Comparison of ENCODE assay signal across 1 cellular context in the genomic region with DNA sequence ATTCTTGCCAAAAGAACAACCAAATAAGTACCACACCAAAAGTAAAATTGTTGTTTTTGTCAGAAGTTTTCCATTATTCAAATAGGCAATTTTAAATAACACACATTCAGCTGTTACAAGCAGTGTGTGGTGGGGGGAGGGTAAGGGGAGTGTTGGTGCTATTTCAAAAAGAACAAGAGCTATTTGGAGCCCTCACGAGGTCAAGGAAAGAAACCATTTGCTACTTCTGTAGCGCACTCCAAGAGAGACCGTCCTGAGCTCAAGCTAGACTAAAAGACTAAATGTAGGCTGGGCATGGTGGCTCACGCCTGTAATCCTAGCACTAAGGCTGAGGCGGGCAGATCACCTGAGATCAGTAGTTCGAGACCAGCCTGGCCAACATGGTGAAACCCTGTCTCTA.
TF ChIP-seq lines count a peak whose summit lies in the region.

No MANE protein-coding gene starts in this region.

TF ChIP-seq in WTC11, 78 proteins besides CTCF, POLR2A, EP300 and RAD21 (continued from another document):
- no peak for TF ChIP-seq STAT6 (CRISPR knock-in tag; conservative IDR thresholded peaks at IDR 0.05; ENCODE audit: low read depth)
- TF ChIP-seq CREM (CRISPR knock-in tag; IDR thresholded peaks at IDR 0.05), result no peak
- no peak for TF ChIP-seq FOXK1 (CRISPR knock-in tag; IDR thresholded peaks at IDR 0.05)
- no peak for TF ChIP-seq SMAD3 (CRISPR knock-in tag; IDR thresholded peaks at IDR 0.05; ENCODE audit: borderline replicate concordance)
- TF ChIP-seq MLX (CRISPR knock-in tag; IDR thresholded peaks at IDR 0.05), result no peak
- no peak for TF ChIP-seq ESRRA (CRISPR knock-in tag; IDR thresholded peaks at IDR 0.05; ENCODE audit: borderline replicate concordance)
- no peak for TF ChIP-seq CBFB (CRISPR knock-in tag; IDR thresholded peaks at IDR 0.05; ENCODE audit: low read depth)
- no peak for TF ChIP-seq ZMAT4 (CRISPR knock-in tag; IDR thresholded peaks at IDR 0.05)
- TF ChIP-seq, protein P1, sequence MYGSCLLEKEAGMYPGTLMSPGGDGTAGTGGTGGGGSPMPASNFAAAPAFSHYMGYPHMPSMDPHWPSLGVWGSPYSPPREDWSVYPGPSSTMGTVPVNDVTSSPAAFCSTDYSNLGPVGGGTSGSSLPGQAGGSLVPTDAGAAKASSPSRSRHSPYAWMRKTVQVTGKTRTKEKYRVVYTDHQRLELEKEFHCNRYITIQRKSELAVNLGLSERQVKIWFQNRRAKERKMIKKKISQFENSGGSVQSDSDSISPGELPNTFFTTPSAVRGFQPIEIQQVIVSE (CRISPR knock-in tag; IDR thresholded peaks at IDR 0.05; ENCODE audit: borderline replicate concordance), result no peak
- no peak for TF ChIP-seq IRF1 (CRISPR knock-in tag; IDR thresholded peaks at IDR 0.05)
- TF ChIP-seq FOXP4 (CRISPR knock-in tag; IDR thresholded peaks at IDR 0.05), result no peak
- TF ChIP-seq ATF1 (CRISPR knock-in tag; IDR thresholded peaks at IDR 0.05), result no peak
- TF ChIP-seq ELF4 (CRISPR knock-in tag; IDR thresholded peaks at IDR 0.05; ENCODE audit: low read depth), result no peak
